ENCODE assay signal across 1 cellular context in genomic region chr3:182139627-182140357, GRCh38.
TF ChIP-seq lines count a peak whose summit lies in the region.

No MANE protein-coding gene starts in this region.

TF ChIP-seq in WTC11, 78 proteins besides CTCF, POLR2A, EP300 and RAD21 (continued from another document):
- TF ChIP-seq STAT6 (CRISPR knock-in tag; conservative IDR thresholded peaks at IDR 0.05; ENCODE audit: low read depth) = no peak
TF ChIP-seq in WTC11: peak in this region for 4.
